27 cellular contexts compared by ENCODE assay signal in the genomic region with DNA sequence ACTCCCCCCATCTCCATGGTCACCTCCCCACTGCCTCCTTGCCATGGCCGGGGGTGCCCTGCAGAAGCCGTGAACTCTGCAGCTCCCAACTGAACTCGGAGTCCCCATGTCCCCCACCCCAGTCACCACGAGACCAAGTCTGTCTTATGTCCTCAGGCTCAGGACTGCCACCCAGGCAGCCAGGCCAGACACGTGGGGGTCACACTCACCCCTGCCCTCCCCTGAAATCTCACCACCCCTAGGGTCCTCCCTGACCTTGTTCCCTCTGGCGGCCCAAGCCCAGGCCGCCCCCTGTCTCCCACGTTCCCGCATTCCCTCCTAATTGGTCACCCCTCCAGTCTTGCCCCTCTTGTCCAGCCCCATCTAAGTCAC. TPM values are rescaled to one million over a fixed set of nuclear protein-coding genes. Genes with fewer than 3 reads are reported as not detected.
DNase-seq lines count a peak whose midpoint lies in the region; ATAC-seq, FAIRE-seq and TF ChIP-seq lines count a peak whose summit lies in the region.
"Had no signal": no experiment of that assay in that cellular context is flagged by ENCODE, and none has a peak within 500 bp of the region (broad histone marks: within the 10 kb centered on the region; RNA-seq: fewer than 3 reads in every experiment).

No MANE protein-coding gene starts in this region.

- DNase-seq in left ventricle myocardium inferior (peak; percentile 7), Right ventricle myocardium superior (no peak), HepG2 (ENCODE audit: low spot score) (no peak), spleen (peak; percentile 41)
- no peak for DNase-seq in activated CD4-positive, CD25-positive, alpha-beta regulatory T cell treated with anti-CD3 and anti-CD28 coated beads, Interleukin-2, amount 50 U/mL, for 72 hours
- DNase-seq: CD8-positive, alpha-beta T cell; GF-D8; GOT3; HFFc6; MM.1S; NCI-H2029; NCI-H446 treated with DMSO at 0.1 percent for 48 hours; NCI-H526; NCI-H82; NK-92 treated with Interleukin-12 subunit alpha and Interleukin-12 subunit beta, amount 100 ng/mL, for 24 hours; PC-9; SHP77 had no signal

- no peak for FAIRE-seq in HepG2 (lab: Jason Lieb, UNC)
- FAIRE-seq: GM12891 had no signal

- TF ChIP-seq EP300 in HepG2 (IDR thresholded peaks at IDR 0.05; ENCODE audit: low read depth in 2 of 2, low read length in 2 of 2), result no peak
- TF ChIP-seq EP300 in HepG2 (CRISPR knock-in tag; IDR thresholded peaks at IDR 0.05; ENCODE audit: borderline replicate concordance), result no peak

- no peak overlapping the region for H3K4me3 Mint-ChIP-seq in dendritic cell treated with granulocyte-macrophage colony-stimulating factor and Interleukin-4, amounts not matched to agents 40 ng/mL and 50 ng/mL, for 4 days
- H3K4me3 Mint-ChIP-seq: CD8-positive, alpha-beta T cell; HFFc6 had no signal

- H3K27ac ChIP-seq in left ventricle myocardium inferior (replicated peaks), result no peak overlapping the region
- no peak overlapping the region for H3K27ac ChIP-seq in HepG2 (ENCODE audit: extremely low read length, insufficient read depth, low read length)
- H3K27ac ChIP-seq in spleen, result no peak overlapping the region
- H3K27ac ChIP-seq: C4-2B, KMS-11, PC-9 had no signal

- no peak overlapping the region for H3K4me3 ChIP-seq in left ventricle myocardium inferior
- H3K4me3 ChIP-seq in HepG2 (replicated peaks in 1 of 3; ENCODE audit: insufficient read depth in 1 of 3, low read depth in 2 of 3, low read length in 3 of 3), result no peak overlapping the region
- no peak overlapping the region for H3K4me3 ChIP-seq in spleen
- H3K4me3 ChIP-seq: HAP-1, PC-9 had no signal

- in situ Hi-C loops in HepG2 (cut with HindIII; ENCODE audit: extremely low pct_ligation_motif_present, low pct_unique_long_range_greater_than_20kb), result loop anchor here (10.0 kb wide), 1 partner anchor 178 kb away; no protein-coding TSS in a partner anchor

- POLR2A ChIA-PET in HepG2 (lab: Yijun Ruan, JAX), result no interaction called here

- H3K9ac ChIP-seq in HepG2 (ENCODE audit: insufficient read depth, low read depth, low read length), result no peak overlapping the region
- H3K9ac ChIP-seq: KMS-11 had no signal

- TF ChIP-seq CTCF in left ventricle myocardium inferior (IDR thresholded peaks at IDR 0.05; ENCODE audit: borderline replicate concordance) (no peak), HepG2 (CRISPR knock-in tag; IDR thresholded peaks at IDR 0.05) (no peak), spleen (IDR thresholded peaks at IDR 0.05 in 8 of 11, conservative IDR thresholded peaks at IDR 0.05 in 3 of 11) (no peak)

- CTCF ChIA-PET in HepG2 (lab: Yijun Ruan, JAX; ENCODE audit: low intra/inter-chr PET ratio, low total read pairs), result no interaction called here

- no peaks in the 10 kb centered on the region for H3K9me3 Mint-ChIP-seq in dendritic cell treated with granulocyte-macrophage colony-stimulating factor and Interleukin-4, amounts not matched to agents 40 ng/mL and 50 ng/mL, for 4 days
- H3K9me3 Mint-ChIP-seq: CD8-positive, alpha-beta T cell; HFFc6; IgD-negative memory B cell had no signal

- no peak for TF ChIP-seq RAD21 in HepG2 (CRISPR knock-in tag; IDR thresholded peaks at IDR 0.05)

- H3K79me2 ChIP-seq in HepG2 (ENCODE audit: insufficient read depth, low read length), result no peaks in the 10 kb centered on the region

- TF ChIP-seq POLR2A in HepG2 (IDR thresholded peaks at IDR 0.05; ENCODE audit: insufficient read depth in 1 of 2, low read depth in 2 of 2, low read length in 2 of 2) (no peak), spleen (IDR thresholded peaks at IDR 0.05) (no peak)

- H3K27me3 Mint-ChIP-seq in dendritic cell treated with granulocyte-macrophage colony-stimulating factor and Interleukin-4, amounts not matched to agents 40 ng/mL and 50 ng/mL, for 4 days, result peaks cover 11% of the 10 kb centered on the region

- H3K4me1 ChIP-seq in left ventricle myocardium inferior, result no peaks in the 10 kb centered on the region
- no peaks in the 10 kb centered on the region for H3K4me1 ChIP-seq in HepG2 (ENCODE audit: insufficient read depth, low read length)
- H3K4me1 ChIP-seq in spleen, result peaks cover 0 to 12% (median 0%) of the 10 kb centered on the region in 6 donors
- H3K4me1 ChIP-seq: Caco-2, HAP-1 had no signal

- H3K36me3 Mint-ChIP-seq in dendritic cell treated with granulocyte-macrophage colony-stimulating factor and Interleukin-4, amounts not matched to agents 40 ng/mL and 50 ng/mL, for 4 days (ENCODE audit: low read depth), result no peaks in the 10 kb centered on the region
- H3K36me3 Mint-ChIP-seq: CD8-positive, alpha-beta T cell; IgD-negative memory B cell had no signal

- H3K36me3 ChIP-seq in left ventricle myocardium inferior, result no peaks in the 10 kb centered on the region
- no peaks in the 10 kb centered on the region for H3K36me3 ChIP-seq in HepG2 (replicated peaks in 1 of 2; ENCODE audit: control insufficient read depth in 1 of 2, insufficient read depth in 2 of 2, low read length in 2 of 2)
- H3K36me3 ChIP-seq in spleen, result no peaks in the 10 kb centered on the region
- H3K36me3 ChIP-seq: HAP-1 had no signal

- BruUV-seq in HepG2 (replicated peaks; lab: Mats Ljungman, UMichigan), result no TSS peak

- ATAC-seq in Right ventricle myocardium superior (ENCODE audit: poor library complexity) (no peak), HepG2 (no peak), HG03521 (IDR thresholded peaks at IDR 0.05; ENCODE audit: unreplicated experiment) (no peak)
- ATAC-seq: CD8-positive, alpha-beta T cell had no signal

- H3K4me2 ChIP-seq in HepG2 (ENCODE audit: low read depth, low read length), result no peak overlapping the region
- H3K4me2 ChIP-seq: KMS-11, PC-9 had no signal

- H3K4me1 Mint-ChIP-seq in dendritic cell treated with granulocyte-macrophage colony-stimulating factor and Interleukin-4, amounts not matched to agents 40 ng/mL and 50 ng/mL, for 4 days (ENCODE audit: low read depth), result peaks cover 19% of the 10 kb centered on the region

- intact Hi-C loops in left ventricle myocardium inferior (cut with micrococcal nuclease) (no loop called here), Right ventricle myocardium superior (cut with DNase I) (loop anchor here (5.0 kb wide), 1 partner anchor 190 kb away; no protein-coding TSS in a partner anchor), HepG2 (cut with micrococcal nuclease; ENCODE audit: unreplicated experiment) (no loop called here), spleen (cut with DNase I; ENCODE audit: low total_unique reads) (no loop called here)
- intact Hi-C loops in dendritic cell treated with granulocyte-macrophage colony-stimulating factor and Interleukin-4, amounts not matched to agents 40 ng/mL and 50 ng/mL, for 4 days (cut with micrococcal nuclease), result loop anchor here (10.0 kb wide), 1 partner anchor 108 kb away; no protein-coding TSS in a partner anchor

- no peak overlapping the region for H2AFZ ChIP-seq in HepG2 (ENCODE audit: low read length)
- H2AFZ ChIP-seq: PC-9 had no signal

- H3K27me3 ChIP-seq in left ventricle myocardium inferior (ENCODE audit: low read depth) (peaks cover 71% of the 10 kb centered on the region), HepG2 (ENCODE audit: control insufficient read depth in 1 of 2, insufficient read depth in 2 of 2, low read length in 2 of 2) (peaks cover 30 to 69% of the 10 kb centered on the region in 2 experiments), spleen (replicated peaks in 1 of 7) (peaks cover 0 to 65% (median 6%) of the 10 kb centered on the region in 7 donors)

- WGBS in HepG2 (ENCODE audit: low lambda C conversion rate), result under 1% methylated on average over 9 of the region's 9 CpGs
- WGBS in spleen, 5 donors, result 73 to 86% (median 80%) methylated on average over 9 of the region's 9 CpGs

- H4K20me1 ChIP-seq in HepG2 (ENCODE audit: insufficient read depth, low read length), result no peaks in the 10 kb centered on the region

- peak overlapping the region; percentile 24 for H3K27ac Mint-ChIP-seq in dendritic cell treated with granulocyte-macrophage colony-stimulating factor and Interleukin-4, amounts not matched to agents 40 ng/mL and 50 ng/mL, for 4 days
- H3K27ac Mint-ChIP-seq: CD8-positive, alpha-beta T cell; HFFc6; IgD-negative memory B cell had no signal

- H3K9me3 ChIP-seq in left ventricle myocardium inferior (replicated peaks), result no peaks in the 10 kb centered on the region
- H3K9me3 ChIP-seq in HepG2 (ENCODE audit: low read length), result no peaks in the 10 kb centered on the region
- H3K9me3 ChIP-seq in spleen, result no peaks in the 10 kb centered on the region
- H3K9me3 ChIP-seq: Caco-2, HAP-1 had no signal

RNA-seq across cellular contexts. Expression of gene AQP12A, which starts 11.0 kb away (rescaled TPM):
- not detected for total RNA-seq in left ventricle myocardium inferior
- total RNA-seq in Right ventricle myocardium superior, result not detected
- not detected in 2 replicates for total RNA-seq in HepG2 (2016; rRNA removed; fragmentation: Illumina TruSeq; extraction: Trizol)
- not detected in 2 replicates for total RNA-seq in HepG2 (2016; cell fraction: cytosol; rRNA removed; fragmentation: Illumina TruSeq; extraction: Trizol; ENCODE audit: low read depth)
- not detected in 2 replicates for total RNA-seq in HepG2 (2016; cell fraction: insoluble cytoplasmic fraction; rRNA removed; fragmentation: Illumina TruSeq; extraction: Trizol)
- not detected in 2 replicates for total RNA-seq in HepG2 (2016; cell fraction: membrane; rRNA removed; fragmentation: Illumina TruSeq; extraction: Trizol)
- total RNA-seq in HepG2 (2016; cell fraction: nucleus; rRNA removed; fragmentation: Illumina TruSeq; extraction: Trizol), result not detected in 2 replicates
- 0.20 TPM in 1 of 2 replicates, not detected in the other for polyA plus RNA-seq in HepG2 (2011; rRNA removed)
- not detected in 2 replicates for polyA plus RNA-seq in HepG2 (2011; cell fraction: cytosol; rRNA removed)
- not detected in 2 replicates for polyA plus RNA-seq in HepG2 (2011; cell fraction: nucleus; rRNA removed)
- not detected in 2 replicates for polyA plus RNA-seq in HepG2 (2012)
- not detected in 2 replicates for polyA plus RNA-seq in HepG2 (2016; cell fraction: cytosol; fragmentation: Illumina TruSeq; extraction: Trizol; ENCODE audit: low read depth)
- polyA plus RNA-seq in HepG2 (2016; cell fraction: insoluble cytoplasmic fraction; fragmentation: Illumina TruSeq; extraction: Trizol; ENCODE audit: low read depth), result not detected in 2 replicates
- polyA plus RNA-seq in HepG2 (2016; cell fraction: membrane; fragmentation: Illumina TruSeq; extraction: Trizol; ENCODE audit: low read depth), result not detected in 2 replicates
- polyA plus RNA-seq in HepG2 (2016; cell fraction: nucleus; fragmentation: Illumina TruSeq; extraction: Trizol; ENCODE audit: insufficient read depth, low read depth), result not detected in 2 replicates
- 0.30 TPM in 1 of 2 replicates, not detected in the other for polyA minus RNA-seq in HepG2 (2011; rRNA and poly(A)+ RNA removed; ENCODE audit: low replicate concordance)
- polyA minus RNA-seq in HepG2 (2011; cell fraction: cytosol; rRNA and poly(A)+ RNA removed), result not detected in 2 replicates
- not detected in 2 replicates for polyA minus RNA-seq in HepG2 (2011; cell fraction: nucleus; rRNA and poly(A)+ RNA removed)
- 1 to 10 TPM in 1 of 7 donors, not detected in 6; 1.6 TPM for total RNA-seq in spleen
- 1 to 10 TPM in 1 of 3 donors, not detected in 2; 1.8 TPM for polyA plus RNA-seq in spleen
- total RNA-seq: A673; Caco-2; CD8-positive, alpha-beta T cell; HFFc6; PC-9; RPMI7951 had no signal
- polyA plus RNA-seq: IgD-negative memory B cell had no signal

RNA-seq across cellular contexts. Expression of gene AQP12B, which starts 19.9 kb away (rescaled TPM):
- not detected for total RNA-seq in left ventricle myocardium inferior
- total RNA-seq in Right ventricle myocardium superior, result not detected
- total RNA-seq in HepG2 (2016; rRNA removed; fragmentation: Illumina TruSeq; extraction: Trizol), result not detected in 2 replicates
- total RNA-seq in HepG2 (2016; cell fraction: cytosol; rRNA removed; fragmentation: Illumina TruSeq; extraction: Trizol; ENCODE audit: low read depth), result not detected in 2 replicates
- total RNA-seq in HepG2 (2016; cell fraction: insoluble cytoplasmic fraction; rRNA removed; fragmentation: Illumina TruSeq; extraction: Trizol), result not detected in 2 replicates
- total RNA-seq in HepG2 (2016; cell fraction: membrane; rRNA removed; fragmentation: Illumina TruSeq; extraction: Trizol), result not detected in 2 replicates
- 0.13 TPM in 1 of 2 replicates, not detected in the other for total RNA-seq in HepG2 (2016; cell fraction: nucleus; rRNA removed; fragmentation: Illumina TruSeq; extraction: Trizol)
- polyA plus RNA-seq in HepG2 (2011; rRNA removed), result not detected in 2 replicates
- not detected in 2 replicates for polyA plus RNA-seq in HepG2 (2011; cell fraction: cytosol; rRNA removed)
- 0.09 and 0.10 TPM in 2 replicates for polyA plus RNA-seq in HepG2 (2011; cell fraction: nucleus; rRNA removed)
- polyA plus RNA-seq in HepG2 (2012), result not detected in 2 replicates
- polyA plus RNA-seq in HepG2 (2016; cell fraction: cytosol; fragmentation: Illumina TruSeq; extraction: Trizol; ENCODE audit: low read depth), result not detected in 2 replicates
- polyA plus RNA-seq in HepG2 (2016; cell fraction: insoluble cytoplasmic fraction; fragmentation: Illumina TruSeq; extraction: Trizol; ENCODE audit: low read depth), result not detected in 2 replicates
- not detected in 2 replicates for polyA plus RNA-seq in HepG2 (2016; cell fraction: membrane; fragmentation: Illumina TruSeq; extraction: Trizol; ENCODE audit: low read depth)
- not detected in 2 replicates for polyA plus RNA-seq in HepG2 (2016; cell fraction: nucleus; fragmentation: Illumina TruSeq; extraction: Trizol; ENCODE audit: insufficient read depth, low read depth)
- polyA minus RNA-seq in HepG2 (2011; rRNA and poly(A)+ RNA removed; ENCODE audit: low replicate concordance), result 0.10 TPM in 1 of 2 replicates, not detected in the other
- polyA minus RNA-seq in HepG2 (2011; cell fraction: cytosol; rRNA and poly(A)+ RNA removed), result not detected in 2 replicates
- not detected in 2 replicates for polyA minus RNA-seq in HepG2 (2011; cell fraction: nucleus; rRNA and poly(A)+ RNA removed)
- under 1 TPM in 1 of 7 donors, not detected in 6; 0.95 TPM for total RNA-seq in spleen
- 1 to 10 TPM in 1 of 3 donors, under 1 TPM in 1, not detected in 1; 0.03 to 1.8 TPM for polyA plus RNA-seq in spleen
- total RNA-seq: A673; Caco-2; CD8-positive, alpha-beta T cell; HFFc6; PC-9; RPMI7951 had no signal
- polyA plus RNA-seq: IgD-negative memory B cell had no signal

Comparison
In these comparisons a context has a peak if more than half of its experiments do, and no peak if none do; other contexts are left out.
1. DNase-seq: peak in left ventricle myocardium inferior (single experiment) and spleen (single experiment); none in Right ventricle myocardium superior (single experiment), HepG2 (single experiment) and activated CD4-positive, CD25-positive, alpha-beta regulatory T cell treated with anti-CD3 and anti-CD28 coated beads, Interleukin-2, amount 50 U/mL, for 72 hours (single experiment).
2. intact Hi-C loops: an anchor here in Right ventricle myocardium superior (5.0 kb wide) and dendritic cell treated with granulocyte-macrophage colony-stimulating factor and Interleukin-4, amounts not matched to agents 40 ng/mL and 50 ng/mL, for 4 days (10.0 kb wide); none called in left ventricle myocardium inferior, HepG2 and spleen.